Comparison of ENCODE assay signal across 1 cellular context in the genomic region with DNA sequence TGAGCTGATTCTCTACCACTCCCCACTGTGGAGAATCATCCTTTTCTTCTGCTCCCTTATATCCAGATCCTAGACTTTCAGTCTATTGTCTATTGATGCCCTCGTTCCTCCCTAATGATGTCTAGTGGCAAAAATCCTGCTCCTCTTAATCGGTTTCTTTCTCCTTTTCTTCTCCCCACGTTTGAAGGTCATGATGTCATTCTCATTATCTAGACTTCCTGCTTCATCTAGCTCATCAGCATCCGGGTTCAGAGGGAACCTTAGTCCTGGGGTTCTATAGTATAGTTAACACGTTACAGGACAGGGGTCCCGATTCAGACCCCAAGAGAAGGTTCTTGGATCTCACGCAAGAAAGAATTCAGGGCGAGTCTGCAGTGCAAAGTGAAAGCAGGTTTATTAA.
TF ChIP-seq lines count a peak whose summit lies in the region.

No MANE protein-coding gene starts in this region.

TF ChIP-seq in K562, 482 proteins besides CTCF, POLR2A, EP300 and RAD21:
- TF ChIP-seq ETV5 (CRISPR knock-in tag; IDR thresholded peaks at IDR 0.05; ENCODE audit: low read depth) (no peak), GTF2F1 (IDR thresholded peaks at IDR 0.05; ENCODE audit: low read depth, low read length) (no peak), TCF3 (CRISPR knock-in tag; IDR thresholded peaks at IDR 0.05) (0 out of 2 replicates have a peak, but pooled peaks have one; percentile 1), NR2C1 (IDR thresholded peaks at IDR 0.05) (peak; percentile 60), NR2C1 (tag; IDR thresholded peaks at IDR 0.05) (peak; percentile 48; the same call in 1 of the 2 replicates), ZBTB26 (CRISPR knock-in tag; IDR thresholded peaks at IDR 0.05) (no peak), TBL1XR1 (IDR thresholded peaks at IDR 0.05; ENCODE audit: low read length in 2 of 2) (peak in 1 of 2 experiments; percentile 39; a peak in 1 of 4 replicates), ATF3 (IDR thresholded peaks at IDR 0.05) (peak; percentile 64; the same call in 1 of the 2 replicates), ATF3 (CRISPR knock-in tag; conservative IDR thresholded peaks at IDR 0.05) (no peak), ESRRA (IDR thresholded peaks at IDR 0.05; ENCODE audit: borderline replicate concordance, low read depth) (peak; percentile 81), NR2C2 (CRISPR knock-in tag; IDR thresholded peaks at IDR 0.05) (no peak), NR2C2 (tag; IDR thresholded peaks at IDR 0.05) (peak; percentile 67), CREM (IDR thresholded peaks at IDR 0.05; ENCODE audit: low read depth) (0 out of 2 replicates have a peak, but pooled peaks have one; percentile 8), JUND (IDR thresholded peaks at IDR 0.05; ENCODE audit: borderline replicate concordance, low read depth, low read length) (peak; percentile 46; the same call in 1 of the 2 replicates), JUND (tag; IDR thresholded peaks at IDR 0.05; ENCODE audit: borderline replicate concordance, low read depth, low read length) (peak; percentile 40; the same call in 2 of the 3 replicates), GABPA (tag; conservative IDR thresholded peaks at IDR 0.05; ENCODE audit: low read depth) (peak; percentile 54), ELF2 (CRISPR knock-in tag; IDR thresholded peaks at IDR 0.05) (no peak), ETV1 (tag; conservative IDR thresholded peaks at IDR 0.05; ENCODE audit: low read depth) (peak; percentile 25; the same call in 1 of the 2 replicates), SNIP1 (IDR thresholded peaks at IDR 0.05; ENCODE audit: low read depth) (no peak), ATF7 (IDR thresholded peaks at IDR 0.05) (peak; percentile 66; the same call in 1 of the 2 replicates), EP400 (IDR thresholded peaks at IDR 0.05) (0 out of 2 replicates have a peak, but pooled peaks have one; percentile 24)
- TF ChIP-seq, protein P1, sequence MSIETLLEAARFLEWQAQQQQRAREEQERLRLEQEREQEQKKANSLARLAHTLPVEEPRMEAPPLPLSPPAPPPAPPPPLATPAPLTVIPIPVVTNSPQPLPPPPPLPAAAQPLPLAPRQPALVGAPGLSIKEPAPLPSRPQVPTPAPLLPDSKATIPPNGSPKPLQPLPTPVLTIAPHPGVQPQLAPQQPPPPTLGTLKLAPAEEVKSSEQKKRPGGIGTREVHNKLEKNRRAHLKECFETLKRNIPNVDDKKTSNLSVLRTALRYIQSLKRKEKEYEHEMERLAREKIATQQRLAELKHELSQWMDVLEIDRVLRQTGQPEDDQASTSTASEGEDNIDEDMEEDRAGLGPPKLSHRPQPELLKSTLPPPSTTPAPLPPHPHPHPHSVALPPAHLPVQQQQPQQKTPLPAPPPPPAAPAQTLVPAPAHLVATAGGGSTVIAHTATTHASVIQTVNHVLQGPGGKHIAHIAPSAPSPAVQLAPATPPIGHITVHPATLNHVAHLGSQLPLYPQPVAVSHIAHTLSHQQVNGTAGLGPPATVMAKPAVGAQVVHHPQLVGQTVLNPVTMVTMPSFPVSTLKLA (conservative IDR thresholded peaks at IDR 0.05) = no peak
